In the genomic region with DNA sequence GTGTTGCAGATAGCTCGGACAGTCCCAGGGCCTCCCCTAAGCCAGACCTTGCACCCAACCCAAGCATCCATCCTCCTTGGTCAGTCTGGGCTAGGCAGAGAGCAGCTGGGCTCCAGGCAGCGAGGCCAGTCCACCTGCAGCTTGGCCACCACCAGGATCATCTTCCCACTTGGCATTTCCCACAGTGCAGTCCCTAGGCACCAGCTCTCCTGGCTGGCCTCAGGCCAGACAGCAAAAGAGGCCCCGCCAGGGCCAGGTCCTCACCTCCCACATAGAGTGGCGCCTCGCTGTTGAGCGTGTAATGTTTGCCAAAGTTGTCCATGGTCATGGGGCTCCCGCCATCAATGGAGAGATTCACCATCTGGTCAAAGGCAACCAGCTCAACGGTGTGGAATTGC, we compare ENCODE assay signal across 19 cellular contexts.
"Had no signal": no experiment of that assay in that cellular context is flagged by ENCODE, and none has a peak within 500 bp of the region (broad histone marks: within the 10 kb centered on the region; RNA-seq: fewer than 3 reads in every experiment).

No MANE protein-coding gene starts in this region.

- DNase-seq: IMR-90, Karpas-422, KG1, MG63, NCI-H1092, NCI-H1105 treated with DMSO at 0.1 percent for 48 hours, NCI-H1417 treated with DMSO at 0.1 percent for 48 hours, NCI-H146, NCI-H1694 treated with DMSO at 0.1 percent for 48 hours, NCI-H1930, NCI-H2227 treated with DMSO at 0.1 percent for 48 hours, NCI-H526, NCI-H82, Right ventricle myocardium superior, RPMI8226, SJCRH30, T-helper 1 cell had no signal

- H3K9me3 ChIP-seq: SJCRH30 had no signal

- H3K4me3 ChIP-seq: MG63, SJCRH30 had no signal

- H3K27ac ChIP-seq: SJCRH30 had no signal

- H3K36me3 ChIP-seq: MG63, SJCRH30 had no signal

- H3K4me1 ChIP-seq: SJCRH30 had no signal

- H3K27me3 ChIP-seq: MG63, SJCRH30 had no signal

- FAIRE-seq: RCC 7860 had no signal

- ATAC-seq: SK-N-SH treated with all-trans-retinoic acid at 6 μM for 48 hours had no signal
